In the genomic region with DNA sequence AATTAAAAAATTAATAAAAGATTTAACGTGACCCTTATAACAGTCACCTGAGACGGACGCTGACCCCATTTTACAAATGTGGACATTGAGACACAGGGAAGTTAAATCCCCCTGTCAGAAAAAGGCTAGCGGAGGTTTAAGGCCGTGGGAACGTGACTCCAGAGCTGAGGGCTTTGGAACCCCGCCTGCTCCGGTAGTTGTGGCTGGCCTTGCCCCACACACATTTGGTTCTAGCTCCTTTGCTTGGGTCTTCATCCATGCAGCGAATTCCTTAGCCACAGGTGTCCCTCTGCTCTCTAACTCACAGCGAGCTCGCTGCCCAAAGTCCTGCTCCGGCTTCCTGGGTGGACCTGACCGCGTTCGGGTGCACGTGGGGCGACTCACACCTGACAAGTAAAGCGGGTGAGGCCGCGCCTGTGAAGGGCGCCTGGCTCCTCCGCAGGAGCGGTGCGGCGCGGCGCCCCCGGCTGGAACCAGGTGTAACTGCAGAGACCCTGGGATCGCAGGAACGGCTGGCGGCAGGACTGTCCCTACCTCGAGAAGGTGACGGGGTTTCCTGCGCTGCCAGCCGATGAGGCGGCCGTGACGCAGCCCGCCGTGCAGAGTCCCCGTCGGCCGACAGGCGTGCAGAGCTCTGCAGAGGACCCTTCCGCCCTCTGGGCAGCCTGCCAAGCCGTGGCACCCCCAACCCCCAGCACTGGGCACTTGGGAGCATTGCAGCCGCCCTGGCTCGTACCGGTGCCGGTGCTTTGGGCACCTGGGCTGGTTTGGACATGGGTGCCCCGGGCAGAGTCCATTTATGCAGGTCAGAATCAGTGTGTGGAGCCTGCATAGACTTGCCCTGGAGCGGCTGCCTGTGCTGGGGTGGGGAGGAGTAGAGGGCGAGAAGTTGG, we compare ENCODE assay signal across 8 cellular contexts. TPM values are rescaled to one million over a fixed set of nuclear protein-coding genes. Genes with fewer than 3 reads are reported as not detected.
DNase-seq lines count a peak whose midpoint lies in the region; ATAC-seq and TF ChIP-seq lines count a peak whose summit lies in the region.

No MANE protein-coding gene starts in this region.

- H3K4me3 ChIP-seq in fibroblast of lung (replicated peaks in 1 of 4; ENCODE audit: control extremely low read depth in 1 of 4, insufficient read depth in 1 of 4, low read depth in 3 of 4, low read length in 4 of 4) (peak overlapping the region in 1 of 4 experiments; percentile 30), neuronal stem cell (ENCODE audit: low read length in 2 of 2) (peak overlapping the region; percentile 23 to 67), subcutaneous abdominal adipose tissue (ENCODE audit: low read depth in 1 of 5, low read length in 5 of 5) (peak overlapping the region; percentile 48 to 75 (median 63))

- peak overlapping the region; percentile 83 for H2BK5ac ChIP-seq in neuronal stem cell (ENCODE audit: low read length)

- peak overlapping the region; percentile 75 for H3K23ac ChIP-seq in neuronal stem cell (ENCODE audit: low read depth, low read length, poor library complexity)

- no peak overlapping the region for H2AK5ac ChIP-seq in neuronal stem cell (ENCODE audit: low read depth, low read length)

- H3K79me2 ChIP-seq in fibroblast of lung (ENCODE audit: control insufficient read depth, insufficient read depth, low read length): no peaks in the 10 kb centered on the region

- H3K9me3 Mint-ChIP-seq in activated T-cell treated with anti-CD3 and anti-CD28 coated beads, Interleukin-2, amount 50 U/mL, for 24 hours: no peaks in the 10 kb centered on the region

- H2BK12ac ChIP-seq in neuronal stem cell (ENCODE audit: low read length): no peak overlapping the region

- peaks cover 38% of the 10 kb centered on the region for H3K4me1 Mint-ChIP-seq in activated T-cell treated with anti-CD3 and anti-CD28 coated beads, Interleukin-2, amount 50 U/mL, for 24 hours (ENCODE audit: low read depth)

- no peak overlapping the region for H3K27ac ChIP-seq in fibroblast of lung (ENCODE audit: insufficient read depth, low read length)
- H3K27ac ChIP-seq in neuronal stem cell (replicated peaks; ENCODE audit: low read length): no peak overlapping the region
- H3K27ac ChIP-seq in subcutaneous abdominal adipose tissue (ENCODE audit: low read depth, low read length): no peak overlapping the region

- peak; percentile 7 to 21 for TF ChIP-seq CTCF in fibroblast of lung (conservative IDR thresholded peaks at IDR 0.05 in 1 of 2, IDR thresholded peaks at IDR 0.05 in 1 of 2; ENCODE audit: low read depth in 1 of 2, low read length in 2 of 2)

- H2BK15ac ChIP-seq in neuronal stem cell (ENCODE audit: low read length): peak overlapping the region; percentile 59

- H4K8ac ChIP-seq in neuronal stem cell (ENCODE audit: low read depth, low read length): no peak overlapping the region

- no peak overlapping the region for H3K4ac ChIP-seq in neuronal stem cell (ENCODE audit: low read length)

- peak overlapping the region; percentile 67 for H3K4me3 Mint-ChIP-seq in activated T-cell treated with anti-CD3 and anti-CD28 coated beads, Interleukin-2, amount 50 U/mL, for 24 hours

- no peak overlapping the region for H4K91ac ChIP-seq in neuronal stem cell (ENCODE audit: low read depth, low read length, poor library complexity)

- H4K20me1 ChIP-seq in fibroblast of lung (ENCODE audit: control insufficient read depth, extremely low read depth, insufficient read depth, low read length): no peaks in the 10 kb centered on the region

- H3K4me1 ChIP-seq in fibroblast of lung (ENCODE audit: control insufficient read depth, extremely low read depth, insufficient read depth, low read length) (peaks cover 6% of the 10 kb centered on the region), neuronal stem cell (ENCODE audit: control insufficient read depth in 2 of 2, insufficient read depth in 1 of 2, low read depth in 1 of 2, low read length in 2 of 2) (peaks cover 0 to 4% of the 10 kb centered on the region in 2 donors), subcutaneous abdominal adipose tissue (ENCODE audit: control insufficient read depth in 5 of 5, insufficient read depth in 5 of 5, low read length in 5 of 5) (peaks cover 3 to 40% (median 32%) of the 10 kb centered on the region in 5 donors)

- peak overlapping the region; percentile 88 for H3K18ac ChIP-seq in neuronal stem cell (ENCODE audit: low read length)

- no CpG with 5 or more reads among the region's 53 CpGs for WGBS in neuronal stem cell (ENCODE audit: extremely low coverage in 2 of 2, insufficient read length in 2 of 2, insufficient replicate concordance in 1 of 2), 2 donors

- H3K9me3 ChIP-seq in fibroblast of lung (ENCODE audit: control insufficient read depth, insufficient read depth, low read depth, low read length) (no peaks in the 10 kb centered on the region), neuronal stem cell (replicated peaks in 1 of 2; ENCODE audit: control insufficient read depth in 2 of 2, insufficient read depth in 1 of 2, low read depth in 1 of 2, low read length in 2 of 2) (peaks cover 0 to 7% of the 10 kb centered on the region in 2 donors), subcutaneous abdominal adipose tissue (ENCODE audit: control insufficient read depth in 5 of 5, low read length in 5 of 5) (no peaks in the 10 kb centered on the region)

- ATAC-seq in GM18861 (IDR thresholded peaks at IDR 0.05; ENCODE audit: unreplicated experiment) (peak; percentile 85), HG03060 (IDR thresholded peaks at IDR 0.05; ENCODE audit: low read depth, unreplicated experiment) (peak; percentile 72)

- no peaks in the 10 kb centered on the region for H3K36me3 Mint-ChIP-seq in activated T-cell treated with anti-CD3 and anti-CD28 coated beads, Interleukin-2, amount 50 U/mL, for 24 hours (ENCODE audit: low read depth)

- no peak overlapping the region for H2AFZ ChIP-seq in fibroblast of lung (ENCODE audit: low read length)
- peak overlapping the region; percentile 91 for H2AFZ ChIP-seq in neuronal stem cell (ENCODE audit: low read length)

- H3K27me3 ChIP-seq in fibroblast of lung (ENCODE audit: control insufficient read depth, insufficient read depth, low read length) (peaks cover 4% of the 10 kb centered on the region), neuronal stem cell (ENCODE audit: control insufficient read depth in 3 of 3, insufficient read depth in 3 of 3, low read depth in 1 of 3, low read length in 3 of 3) (peaks cover 5 to 62% (median 21%) of the 10 kb centered on the region in 3 experiments), subcutaneous abdominal adipose tissue (ENCODE audit: control insufficient read depth in 5 of 5, insufficient read depth in 4 of 5, low read length in 5 of 5) (peaks cover 0 to 26% (median 2%) of the 10 kb centered on the region in 5 donors)

- peak; percentile 55 to 93 for DNase-seq in NCI-H526 (lab: John Stamatoyannopoulos, UW)
- peak; percentile 85 for DNase-seq in activated T-cell treated with anti-CD3 and anti-CD28 coated beads, Interleukin-2, amount 50 U/mL, for 24 hours
- peak in 1 of 2 donors; percentile 36 for DNase-seq in fibroblast of lung (ENCODE audit: low read depth in 2 of 2)
- DNase-seq in neuronal stem cell (ENCODE audit: low spot score): peak; percentile 58
- no peak for DNase-seq in mesenteric fat pad (ENCODE audit: low spot score)

- no peak overlapping the region for H2BK120ac ChIP-seq in neuronal stem cell (ENCODE audit: low read depth, low read length)

- H3K79me1 ChIP-seq in neuronal stem cell (ENCODE audit: low read depth, low read length): no peaks in the 10 kb centered on the region

- H3K27ac Mint-ChIP-seq in activated T-cell treated with anti-CD3 and anti-CD28 coated beads, Interleukin-2, amount 50 U/mL, for 24 hours: peak overlapping the region; percentile 66

- peaks cover 29% of the 10 kb centered on the region for H3K27me3 Mint-ChIP-seq in activated T-cell treated with anti-CD3 and anti-CD28 coated beads, Interleukin-2, amount 50 U/mL, for 24 hours

- H3K9ac ChIP-seq in fibroblast of lung (ENCODE audit: insufficient read depth, low read length) (no peak overlapping the region), neuronal stem cell (ENCODE audit: low read depth, low read length, poor library complexity) (no peak overlapping the region), subcutaneous abdominal adipose tissue (ENCODE audit: low read length in 5 of 5) (peak overlapping the region in 2 of 5 donors; percentile 11 to 71)

- H3K4me2 ChIP-seq in fibroblast of lung (ENCODE audit: extremely low read depth, insufficient read depth, low read length): no peak overlapping the region
- peak overlapping the region; percentile 71 for H3K4me2 ChIP-seq in neuronal stem cell (ENCODE audit: insufficient read depth, low read length, poor library complexity, severe bottlenecking)

- H3K36me3 ChIP-seq in fibroblast of lung (ENCODE audit: control insufficient read depth, insufficient read depth, low read length): no peaks in the 10 kb centered on the region
- H3K36me3 ChIP-seq in neuronal stem cell (replicated peaks in 1 of 2; ENCODE audit: control insufficient read depth in 2 of 2, insufficient read depth in 2 of 2, low read length in 2 of 2): no peaks in the 10 kb centered on the region
- H3K36me3 ChIP-seq in subcutaneous abdominal adipose tissue (ENCODE audit: control insufficient read depth in 5 of 5, insufficient read depth in 5 of 5, low read length in 5 of 5): no peaks in the 10 kb centered on the region

- peak overlapping the region; percentile 91 for H3K14ac ChIP-seq in neuronal stem cell (ENCODE audit: low read length)

RNA-seq across cellular contexts. Expression of a gene that starts 2.4 kb away (rescaled TPM):
- total RNA-seq in fibroblast of lung (not detected in 2 replicates), mesenteric fat pad (not detected)
- polyA plus RNA-seq in fibroblast of lung: not detected in 2 replicates
- not detected in 2 replicates for polyA plus RNA-seq in fibroblast of lung (2012)
- polyA minus RNA-seq in fibroblast of lung (ENCODE audit: low replicate concordance): not detected in 2 replicates
- polyA plus RNA-seq in neuronal stem cell (2013, experiment 1 of 2): 0.07 TPM
- 0.07 TPM for polyA plus RNA-seq in neuronal stem cell (2013, experiment 2 of 2)

RNA-seq across cellular contexts. Expression of a gene that starts 28.1 kb away (rescaled TPM):
- total RNA-seq in fibroblast of lung: 30.1 and 32.6 TPM in 2 replicates
- polyA plus RNA-seq in fibroblast of lung: 9.7 and 15.6 TPM in 2 replicates
- polyA plus RNA-seq in fibroblast of lung (2012): 8.4 and 14.9 TPM in 2 replicates
- 4.7 and 5.3 TPM in 2 replicates for polyA minus RNA-seq in fibroblast of lung (ENCODE audit: low replicate concordance)
- 9.5 TPM for polyA plus RNA-seq in neuronal stem cell (2013, experiment 1 of 2)
- polyA plus RNA-seq in neuronal stem cell (2013, experiment 2 of 2): 10.4 TPM
- 62.0 TPM for total RNA-seq in mesenteric fat pad
